In genomic region chr7:103636153-103636552, GRCh38 we compare ENCODE assay signal across 20 cellular contexts.
DNase-seq lines count a peak whose midpoint lies in the region; ATAC-seq and TF ChIP-seq lines count a peak whose summit lies in the region.
"Had no signal": no experiment of that assay in that cellular context is flagged by ENCODE, and none has a peak within 500 bp of the region (broad histone marks: within the 10 kb centered on the region; RNA-seq: fewer than 3 reads in every experiment).

No MANE protein-coding gene starts in this region.

- H3K4me2 ChIP-seq in PC-9 (no peak overlapping the region), mesenchymal stem cell (ENCODE audit: low read length, poor library complexity, severe bottlenecking) (no peak overlapping the region)

- no peak overlapping the region for H2AK5ac ChIP-seq in mesenchymal stem cell (ENCODE audit: low read length, severe bottlenecking)

- TF ChIP-seq CTCF in PC-9 (conservative IDR thresholded peaks at IDR 0.05) = no peak

- no peak overlapping the region for H4K8ac ChIP-seq in mesenchymal stem cell (ENCODE audit: low read length)

- CTCF ChIA-PET in PC-9 (lab: Charles Lee) = no interaction called here

- no peak overlapping the region for H2BK120ac ChIP-seq in mesenchymal stem cell (ENCODE audit: low read depth, low read length)

- H3K4me3 ChIP-seq in PC-9 (no peak overlapping the region), mesenchymal stem cell (ENCODE audit: insufficient read depth in 1 of 2, low read depth in 1 of 2, low read length in 2 of 2) (no peak overlapping the region)
- H3K4me3 ChIP-seq: body of pancreas, vagina had no signal

- peaks cover 39% of the 10 kb centered on the region for H3K4me1 ChIP-seq in PC-9 (replicated peaks; ENCODE audit: insufficient read depth)
- peaks cover 1% of the 10 kb centered on the region for H3K4me1 ChIP-seq in mesenchymal stem cell (ENCODE audit: control insufficient read depth, insufficient read depth, low read depth, low read length)
- H3K4me1 ChIP-seq: vagina had no signal

- no peaks in the 10 kb centered on the region for H3K79me2 ChIP-seq in PC-9 (ENCODE audit: low read depth)

- no peaks in the 10 kb centered on the region for H3K4me1 Mint-ChIP-seq in stimulated activated naive B cell treated with anti-CD40 and anti-IgM and Interleukin-4, amounts not matched to agents 10 μg/mL and 1 μg/mL and 100 μg/mL, for 72 hours
- H3K4me1 Mint-ChIP-seq: B cell had no signal

- no peak overlapping the region for H2BK15ac ChIP-seq in mesenchymal stem cell (ENCODE audit: low read depth, poor library complexity, severe bottlenecking)

- H3K9me2 ChIP-seq in PC-9 (ENCODE audit: insufficient read depth) = no peaks in the 10 kb centered on the region

- H3K9me3 ChIP-seq in PC-9 (ENCODE audit: insufficient read depth, low read depth) (peaks cover 9% of the 10 kb centered on the region), mesenchymal stem cell (ENCODE audit: control insufficient read depth, low read length) (no peaks in the 10 kb centered on the region)
- H3K9me3 ChIP-seq: body of pancreas, vagina had no signal

- H4K20me1 ChIP-seq in PC-9 (ENCODE audit: insufficient read depth) = no peaks in the 10 kb centered on the region

- H2AFZ ChIP-seq in PC-9 = no peak overlapping the region
- H2AFZ ChIP-seq in mesenchymal stem cell (ENCODE audit: low read depth, low read length) = no peak overlapping the region

- H3K18ac ChIP-seq in mesenchymal stem cell (ENCODE audit: low read depth in 1 of 2, low read length in 2 of 2) = no peak overlapping the region

- H3K27ac ChIP-seq in PC-9 = peak overlapping the region; percentile 89
- no peak overlapping the region for H3K27ac ChIP-seq in mesenchymal stem cell (ENCODE audit: low read length, poor library complexity, severe bottlenecking)
- H3K27ac ChIP-seq: body of pancreas, vagina had no signal

- no peak overlapping the region for H3K4ac ChIP-seq in mesenchymal stem cell (ENCODE audit: low read depth in 1 of 2, low read length in 2 of 2)

- H2BK12ac ChIP-seq in mesenchymal stem cell (ENCODE audit: low read length in 2 of 2) = no peak overlapping the region

- no peaks in the 10 kb centered on the region for H3K9me3 Mint-ChIP-seq in stimulated activated naive B cell treated with anti-CD40 and anti-IgM and Interleukin-4, amounts not matched to agents 10 μg/mL and 1 μg/mL and 100 μg/mL, for 72 hours

- H4K91ac ChIP-seq in mesenchymal stem cell (ENCODE audit: low read length) = no peak overlapping the region

- H3K27me3 ChIP-seq in PC-9 (ENCODE audit: insufficient read depth, low read depth) (no peaks in the 10 kb centered on the region), mesenchymal stem cell (ENCODE audit: control insufficient read depth in 1 of 2, insufficient read depth in 1 of 2, low read length in 2 of 2) (no peaks in the 10 kb centered on the region)
- H3K27me3 ChIP-seq: body of pancreas, vagina had no signal

- no peaks in the 10 kb centered on the region for H3K36me3 Mint-ChIP-seq in stimulated activated naive B cell treated with anti-CD40 and anti-IgM and Interleukin-4, amounts not matched to agents 10 μg/mL and 1 μg/mL and 100 μg/mL, for 72 hours

- peak; percentile 50 for DNase-seq in ELR (ENCODE audit: low read depth)
- no peak for DNase-seq in PC-9
- peak; percentile 46 for DNase-seq in dermis blood vessel endothelial cell
- peak; percentile 6 for DNase-seq in mesenchymal stem cell
- no peak for DNase-seq in occipital lobe (lab: John Stamatoyannopoulos, UW)
- DNase-seq in activated CD4-positive, alpha-beta T cell treated with anti-CD3 and anti-CD28 coated beads, Interleukin-2, amount 50 U/mL, for 1 hour = no peak
- DNase-seq in stimulated activated naive B cell treated with anti-CD40 and anti-IgM and Interleukin-4, amounts not matched to agents 10 μg/mL and 1 μg/mL and 100 μg/mL, for 72 hours = no peak
- DNase-seq: activated CD8-positive, alpha-beta memory T cell treated with anti-CD3 and anti-CD28 coated beads for 24 hours; activated effector memory CD4-positive, alpha-beta T cell treated with Interleukin-2 at 50 U/mL for 16 hours; body of pancreas; GOT3; midbrain; NCI-H1092; NCI-H226; nucleus accumbens; small intestine; stimulated activated naive CD8-positive, alpha-beta T cell treated with anti-CD3 and anti-CD28 coated beads, Interleukin-15, Interleukin-2, amounts not matched to agents 100 U/mL and 50 U/mL, for 24 hours had no signal

- H3K27ac Mint-ChIP-seq in stimulated activated naive B cell treated with anti-CD40 and anti-IgM and Interleukin-4, amounts not matched to agents 10 μg/mL and 1 μg/mL and 100 μg/mL, for 72 hours = no peak overlapping the region
- H3K27ac Mint-ChIP-seq: B cell had no signal

- 72% methylated on average over 5 of the region's 5 CpGs for WGBS in mesenchymal stem cell

- H3K36me3 ChIP-seq in PC-9 (ENCODE audit: low read depth) (no peaks in the 10 kb centered on the region), mesenchymal stem cell (ENCODE audit: control insufficient read depth in 1 of 2, insufficient read depth in 2 of 2, low read depth in 1 of 2, low read length in 2 of 2) (no peaks in the 10 kb centered on the region)
- H3K36me3 ChIP-seq: vagina had no signal

- peak overlapping the region; percentile 47 for H3K9ac ChIP-seq in mesenchymal stem cell (ENCODE audit: low read length)

- H3K27me3 Mint-ChIP-seq in stimulated activated naive B cell treated with anti-CD40 and anti-IgM and Interleukin-4, amounts not matched to agents 10 μg/mL and 1 μg/mL and 100 μg/mL, for 72 hours = peaks cover 0 to 4% of the 10 kb centered on the region in 2 donors

- H3K4me3 Mint-ChIP-seq in stimulated activated naive B cell treated with anti-CD40 and anti-IgM and Interleukin-4, amounts not matched to agents 10 μg/mL and 1 μg/mL and 100 μg/mL, for 72 hours = no peak overlapping the region
- H3K4me3 Mint-ChIP-seq: B cell had no signal

- intact Hi-C loops in PC-9 (cut with micrococcal nuclease; ENCODE audit: unreplicated experiment) = no loop called here

- no peaks in the 10 kb centered on the region for H3K79me1 ChIP-seq in mesenchymal stem cell (replicated peaks; ENCODE audit: low read length, poor library complexity, severe bottlenecking)

- H2BK5ac ChIP-seq in mesenchymal stem cell (ENCODE audit: low read depth, low read length, poor library complexity, severe bottlenecking) = no peak overlapping the region

- ATAC-seq in HG03460 (IDR thresholded peaks at IDR 0.05; ENCODE audit: unreplicated experiment) = no peak
- ATAC-seq in stimulated activated naive B cell treated with anti-CD40 and anti-IgM and Interleukin-4, amounts not matched to agents 10 μg/mL and 1 μg/mL and 100 μg/mL, for 72 hours (replicated peaks) = no peak
- ATAC-seq: body of pancreas; stimulated activated naive CD8-positive, alpha-beta T cell treated with anti-CD3 and anti-CD28 coated beads, Interleukin-15, Interleukin-2, amounts not matched to agents 100 U/mL and 50 U/mL, for 24 hours had no signal

- H3K14ac ChIP-seq in mesenchymal stem cell (ENCODE audit: low read length in 2 of 2) = no peak overlapping the region

- peaks cover 16% of the 10 kb centered on the region for H3F3A ChIP-seq in PC-9 (ENCODE audit: insufficient read depth, low read depth)

- no peak overlapping the region for H3K23ac ChIP-seq in mesenchymal stem cell (ENCODE audit: low read length in 2 of 2)

- no TSS peak for BruUV-seq in PC-9 (replicated peaks; lab: Mats Ljungman, UMichigan)

- POLR2A ChIA-PET in PC-9 (lab: Charles Lee; ENCODE audit: unreplicated experiment) = no interaction called here

Comparison
In these comparisons a context has a peak if more than half of its experiments do, and no peak if none do; other contexts are left out.
1. DNase-seq: peak in ELR (single experiment), dermis blood vessel endothelial cell (single experiment) and mesenchymal stem cell (single experiment); none in PC-9 (0 of 2), occipital lobe (single experiment), activated CD4-positive, alpha-beta T cell treated with anti-CD3 and anti-CD28 coated beads, Interleukin-2, amount 50 U/mL, for 1 hour (single experiment) and stimulated activated naive B cell treated with anti-CD40 and anti-IgM and Interleukin-4, amounts not matched to agents 10 μg/mL and 1 μg/mL and 100 μg/mL, for 72 hours (single experiment).